1 cellular context compared by ENCODE assay signal in the genomic region with DNA sequence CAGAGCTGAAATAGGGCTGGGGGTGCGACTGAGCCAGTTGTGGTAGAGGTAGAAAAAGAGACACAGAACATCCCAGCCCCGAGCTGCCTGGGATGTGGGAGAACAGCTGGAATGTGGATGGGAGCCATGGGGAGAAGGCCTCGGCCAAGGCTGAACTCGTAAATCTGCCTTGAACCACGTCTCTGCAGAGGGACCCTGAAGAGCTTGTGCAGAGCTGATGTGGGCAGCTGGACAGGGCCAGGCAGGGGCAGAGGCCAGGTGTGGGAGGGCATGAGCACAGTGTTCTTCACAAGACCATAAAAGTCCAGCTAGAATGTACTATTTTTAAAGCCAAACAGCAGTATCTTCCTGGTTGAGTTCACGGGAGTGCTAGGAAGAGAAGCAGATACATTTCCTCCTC.
TF ChIP-seq lines count a peak whose summit lies in the region.

No MANE protein-coding gene starts in this region.

TF ChIP-seq in HepG2, 621 proteins besides CTCF, POLR2A, EP300 and RAD21:
- TF ChIP-seq MEF2D (CRISPR knock-in tag; IDR thresholded peaks at IDR 0.05) (0 out of 2 replicates have a peak, but pooled peaks have one; percentile 20), RFXANK (CRISPR knock-in tag; IDR thresholded peaks at IDR 0.05) (no peak), ZNF354B (CRISPR knock-in tag; IDR thresholded peaks at IDR 0.05) (peak; percentile 29; the same call in 1 of the 2 replicates)
